ENCODE assay signal across 8 cellular contexts in the genomic region with DNA sequence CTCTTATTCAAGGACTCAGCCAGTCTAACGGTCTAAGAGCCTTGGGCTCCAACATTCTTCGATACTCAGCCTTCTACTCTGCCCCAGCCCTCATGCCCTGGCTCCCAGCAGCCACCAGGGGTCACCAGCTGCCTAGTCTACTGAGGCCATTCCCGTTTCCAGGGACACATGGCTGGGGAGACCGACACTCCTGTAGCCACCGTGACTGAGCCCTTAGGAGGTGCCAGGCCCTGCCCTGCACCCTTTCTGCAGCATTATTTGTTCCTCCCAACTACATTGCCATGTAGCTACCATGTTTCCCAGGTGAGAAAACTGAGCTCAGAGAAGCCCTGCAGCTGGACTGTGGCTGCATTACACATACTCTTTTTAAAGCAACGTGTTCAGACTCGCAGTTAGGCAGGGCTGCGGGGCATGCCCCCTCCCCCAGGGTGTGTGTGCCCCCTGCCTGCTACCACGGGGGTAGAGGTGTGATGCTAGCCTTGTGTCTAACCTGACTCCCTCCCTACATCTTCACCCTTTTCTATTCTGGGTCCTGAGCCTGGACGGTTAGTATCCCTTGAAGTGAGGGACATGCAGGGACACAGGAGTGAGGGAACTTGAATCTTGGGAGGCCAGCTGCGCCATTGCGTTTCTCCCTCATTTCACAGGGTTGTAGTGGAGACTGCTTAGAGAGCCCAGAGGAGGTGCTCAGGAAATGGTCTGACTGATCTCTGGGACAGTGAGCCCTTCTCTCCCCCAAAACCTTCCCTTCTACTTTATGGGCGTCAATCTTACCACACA. TPM values are rescaled to one million over a fixed set of nuclear protein-coding genes. Genes with fewer than 3 reads are reported as not detected.
DNase-seq lines count a peak whose midpoint lies in the region; ATAC-seq and TF ChIP-seq lines count a peak whose summit lies in the region.

No MANE protein-coding gene starts in this region.

- TF ChIP-seq CTCF in activated B cell treated with CpG ODN at 0.5 μM for 24 hours (IDR thresholded peaks at IDR 0.05) (peak; percentile 30), coronary artery (IDR thresholded peaks at IDR 0.05) (peak; percentile 95), liver (IDR thresholded peaks at IDR 0.05; ENCODE audit: low read depth, low read length, missing input control) (peak; percentile 97)

- DNase-seq in AML-193 (lab: John Stamatoyannopoulos, UW), result peak; percentile 38 to 61
- DNase-seq in H7, result peak; percentile 90
- DNase-seq in NCI-H2196 (lab: John Stamatoyannopoulos, UW; ENCODE audit: unreplicated experiment), result peak; percentile 68
- no peak for DNase-seq in activated B cell treated with CpG ODN at 0.5 μM for 24 hours
- DNase-seq in coronary artery (ENCODE audit: low spot score), result peak; percentile 92
- peak; percentile 41 for DNase-seq in stimulated activated CD8-positive, alpha-beta memory T cell treated with anti-CD3 and anti-CD28 coated beads, Interleukin-4, amount 100 ng/mL, for 24 hours (ENCODE audit: low read depth)

- TF ChIP-seq RAD21 in liver (IDR thresholded peaks at IDR 0.05), result peak; percentile 95 to 97

- WGBS in liver, result 47% methylated on average over 13 of the region's 13 CpGs

- CTCF ChIA-PET in activated B cell treated with CpG ODN at 0.5 μM for 24 hours (lab: Charles Lee), result interaction anchor here (0.7 to 5.9 kb wide), 21 partner anchors 8 to 459 kb away, joined by 3 to 75 read pairs (median 4); a partner anchor contains a TSS

- peaks cover 24% of the 10 kb centered on the region for H3K4me1 Mint-ChIP-seq in activated B cell treated with CpG ODN at 0.5 μM for 24 hours

- no peaks in the 10 kb centered on the region for H3K9me3 Mint-ChIP-seq in activated B cell treated with CpG ODN at 0.5 μM for 24 hours

- H3K4me3 Mint-ChIP-seq in activated B cell treated with CpG ODN at 0.5 μM for 24 hours, result no peak overlapping the region

- POLR2A ChIA-PET in activated B cell treated with CpG ODN at 0.5 μM for 24 hours (lab: Charles Lee), result interaction anchor here (0.6 to 2.8 kb wide), 7 partner anchors 9 to 109 kb away, joined by 3 to 8 read pairs (median 4); no protein-coding TSS in a partner anchor

- peaks cover 0 to 23% (median 17%) of the 10 kb centered on the region in 4 donors for H3K4me1 ChIP-seq in liver (ENCODE audit: control insufficient read depth in 4 of 4, insufficient read depth in 4 of 4, low read length in 3 of 4)

- ATAC-seq in activated B cell treated with CpG ODN at 0.5 μM for 24 hours (ENCODE audit: low read depth), result peak; percentile 65
- no peak for ATAC-seq in GM19035 (IDR thresholded peaks at IDR 0.05; ENCODE audit: unreplicated experiment)

- H3K27ac Mint-ChIP-seq in activated B cell treated with CpG ODN at 0.5 μM for 24 hours, result peak overlapping the region; percentile 80

- H3K36me3 Mint-ChIP-seq in activated B cell treated with CpG ODN at 0.5 μM for 24 hours (ENCODE audit: low read depth), result peaks cover 77% of the 10 kb centered on the region

- intact Hi-C loops in activated B cell treated with CpG ODN at 0.5 μM for 24 hours (cut with micrococcal nuclease), result loop anchor here (1.0 to 2.0 kb wide), 4 partner anchors 311 to 458 kb away; a partner anchor contains a TSS

- no peaks in the 10 kb centered on the region for H3K27me3 Mint-ChIP-seq in activated B cell treated with CpG ODN at 0.5 μM for 24 hours

- no peaks in the 10 kb centered on the region for H3K27me3 ChIP-seq in H7 (ENCODE audit: control insufficient read depth, insufficient read depth, low read length)
- no peaks in the 10 kb centered on the region for H3K27me3 ChIP-seq in liver (ENCODE audit: control insufficient read depth in 4 of 4, insufficient read depth in 4 of 4, low read length in 3 of 4)

- H3K9me3 ChIP-seq in liver (ENCODE audit: control insufficient read depth in 4 of 4, low read length in 3 of 4), result no peaks in the 10 kb centered on the region

- H3K27ac ChIP-seq in coronary artery (peak overlapping the region; percentile 88 to 96), liver (ENCODE audit: low read depth in 1 of 2, low read length in 2 of 2) (peak overlapping the region; percentile 6 to 50)

- no peak overlapping the region for H3K4me3 ChIP-seq in H7 (ENCODE audit: insufficient read depth, low read depth, low read length)
- peak overlapping the region; percentile 33 for H3K4me3 ChIP-seq in coronary artery
- no peak overlapping the region for H3K4me3 ChIP-seq in liver (ENCODE audit: low read depth in 1 of 3, low read length in 3 of 3)

- H3K9ac ChIP-seq in liver (ENCODE audit: low read depth in 1 of 2, low read length in 2 of 2), result no peak overlapping the region

- H3K36me3 ChIP-seq in H7 (replicated peaks; ENCODE audit: control insufficient read depth, insufficient read depth, low read length) (no peaks in the 10 kb centered on the region; the same call in 1 of the 2 replicates), liver (ENCODE audit: control insufficient read depth in 4 of 4, insufficient read depth in 3 of 4, low read depth in 1 of 4, low read length in 3 of 4) (peaks cover 0 to 2% (median 0%) of the 10 kb centered on the region in 4 donors)

TF ChIP-seq in liver, 16 proteins besides CTCF, POLR2A, EP300 and RAD21:
- no peak for TF ChIP-seq GABPA (IDR thresholded peaks at IDR 0.05 in 1 of 2, conservative IDR thresholded peaks at IDR 0.05 in 1 of 2)
- TF ChIP-seq HNF4A (conservative IDR thresholded peaks at IDR 0.05), result no peak
- TF ChIP-seq YY1 (IDR thresholded peaks at IDR 0.05), result no peak
- no peak for TF ChIP-seq JUND (IDR thresholded peaks at IDR 0.05)
- no peak for TF ChIP-seq TAF1 (conservative IDR thresholded peaks at IDR 0.05)
- peak in 1 of 2 donors; percentile 23 for TF ChIP-seq RXRA (IDR thresholded peaks at IDR 0.05)
- no peak for TF ChIP-seq NR2F2 (IDR thresholded peaks at IDR 0.05)
- TF ChIP-seq, protein P1, sequence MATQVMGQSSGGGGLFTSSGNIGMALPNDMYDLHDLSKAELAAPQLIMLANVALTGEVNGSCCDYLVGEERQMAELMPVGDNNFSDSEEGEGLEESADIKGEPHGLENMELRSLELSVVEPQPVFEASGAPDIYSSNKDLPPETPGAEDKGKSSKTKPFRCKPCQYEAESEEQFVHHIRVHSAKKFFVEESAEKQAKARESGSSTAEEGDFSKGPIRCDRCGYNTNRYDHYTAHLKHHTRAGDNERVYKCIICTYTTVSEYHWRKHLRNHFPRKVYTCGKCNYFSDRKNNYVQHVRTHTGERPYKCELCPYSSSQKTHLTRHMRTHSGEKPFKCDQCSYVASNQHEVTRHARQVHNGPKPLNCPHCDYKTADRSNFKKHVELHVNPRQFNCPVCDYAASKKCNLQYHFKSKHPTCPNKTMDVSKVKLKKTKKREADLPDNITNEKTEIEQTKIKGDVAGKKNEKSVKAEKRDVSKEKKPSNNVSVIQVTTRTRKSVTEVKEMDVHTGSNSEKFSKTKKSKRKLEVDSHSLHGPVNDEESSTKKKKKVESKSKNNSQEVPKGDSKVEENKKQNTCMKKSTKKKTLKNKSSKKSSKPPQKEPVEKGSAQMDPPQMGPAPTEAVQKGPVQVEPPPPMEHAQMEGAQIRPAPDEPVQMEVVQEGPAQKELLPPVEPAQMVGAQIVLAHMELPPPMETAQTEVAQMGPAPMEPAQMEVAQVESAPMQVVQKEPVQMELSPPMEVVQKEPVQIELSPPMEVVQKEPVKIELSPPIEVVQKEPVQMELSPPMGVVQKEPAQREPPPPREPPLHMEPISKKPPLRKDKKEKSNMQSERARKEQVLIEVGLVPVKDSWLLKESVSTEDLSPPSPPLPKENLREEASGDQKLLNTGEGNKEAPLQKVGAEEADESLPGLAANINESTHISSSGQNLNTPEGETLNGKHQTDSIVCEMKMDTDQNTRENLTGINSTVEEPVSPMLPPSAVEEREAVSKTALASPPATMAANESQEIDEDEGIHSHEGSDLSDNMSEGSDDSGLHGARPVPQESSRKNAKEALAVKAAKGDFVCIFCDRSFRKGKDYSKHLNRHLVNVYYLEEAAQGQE (IDR thresholded peaks at IDR 0.05), result no peak
TF ChIP-seq in liver: peak in this region for 1.

RNA-seq across cellular contexts. Expression of a gene that starts 17.5 kb away (rescaled TPM):
- total RNA-seq in H7 (2014; rRNA removed; shearing (Covaris generic)), result 6.2 and 16.0 TPM in 2 replicates
- 73.5 and 96.7 TPM in 2 replicates for total RNA-seq in activated B cell treated with CpG ODN at 0.5 μM for 24 hours
- 10 to 100 TPM in 1 of 2 donors, 1 to 10 TPM in 1; 5.7 to 17.8 TPM for total RNA-seq in liver
- 1 to 10 TPM; 4.7 to 9.0 TPM for polyA plus RNA-seq in liver

RNA-seq across cellular contexts. Expression of a gene that starts 37.9 kb away (rescaled TPM):
- total RNA-seq in H7 (2014; rRNA removed; shearing (Covaris generic)), result 19.3 and 26.8 TPM in 2 replicates
- total RNA-seq in activated B cell treated with CpG ODN at 0.5 μM for 24 hours (42.6 and 46.8 TPM in 2 replicates), liver (100 to 1,000 TPM in 1 of 2 donors, 10 to 100 TPM in 1; 70.5 to 176 TPM)
- polyA plus RNA-seq in liver, result 100 to 1,000 TPM; 287 to 328 TPM

Comparison
In these comparisons a context has a peak if more than half of its experiments do, and no peak if none do; other contexts are left out.
1. CTCF ChIP-seq: peak in every context shown above with its lines; median percentile 97 in liver; 95 in coronary artery; 30 in activated B cell treated with CpG ODN at 0.5 μM for 24 hours.